ENCODE assay signal across 1 cellular context in genomic region chr7:116777613-116778380, GRCh38.
TF ChIP-seq lines count a peak whose summit lies in the region.

No MANE protein-coding gene starts in this region.

TF ChIP-seq in HEK293, 187 proteins besides CTCF, POLR2A, EP300 and RAD21 (continued from another document):
- TF ChIP-seq ZNF366 (tag by site-specific recombination; conservative IDR thresholded peaks at IDR 0.05): peak; percentile 58
